Comparison of ENCODE assay signal across 22 cellular contexts in the genomic region with DNA sequence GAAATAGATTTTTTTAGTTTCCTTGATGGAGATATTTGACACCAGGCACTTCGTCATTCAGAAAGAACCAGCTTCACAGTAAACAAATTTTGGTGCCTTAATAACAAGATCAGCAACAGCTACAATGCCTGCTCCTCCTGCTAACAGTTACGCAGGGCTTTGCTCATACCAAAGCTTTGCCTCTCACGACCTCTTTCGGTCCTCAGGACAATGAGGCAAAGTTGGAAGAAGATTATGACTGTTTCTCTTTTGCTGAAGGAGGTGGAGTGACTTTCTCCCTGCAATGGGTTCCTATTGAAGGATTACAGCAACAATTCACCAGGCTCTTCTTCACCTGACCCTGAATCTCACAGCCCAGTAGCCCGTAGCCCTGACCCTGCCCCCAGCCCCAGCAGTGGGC.
"Had no signal": no experiment of that assay in that cellular context is flagged by ENCODE, and none has a peak within 500 bp of the region (broad histone marks: within the 10 kb centered on the region; RNA-seq: fewer than 3 reads in every experiment).

No MANE protein-coding gene starts in this region.

- H3K4me3 ChIP-seq: colonic mucosa, esophagus squamous epithelium, left lung, lower lobe of right lung, neural progenitor cell, testis, transverse colon had no signal

- ATAC-seq: activated CD4-positive, alpha-beta T cell treated with anti-CD3 and anti-CD28 coated beads for 36 hours; activated CD8-positive, alpha-beta memory T cell treated with anti-CD3 and anti-CD28 coated beads, Interleukin-2, amount 10 ng/mL, durations not matched to agents 7 days and 5 days; activated CD8-positive, alpha-beta T cell treated with anti-CD3 and anti-CD28 coated beads, Interleukin-2, amount 10 ng/mL, durations not matched to agents 7 days and 5 days; activated naive CD4-positive, alpha-beta T cell treated with anti-CD3 and anti-CD28 coated beads, Interleukin-2, amount 50 U/mL, for 72 hours; left lung; lower lobe of right lung; naive thymus-derived CD8-positive, alpha-beta T cell; right cardiac atrium had no signal

- DNase-seq: activated CD4-positive, alpha-beta T cell treated with anti-CD3 and anti-CD28 coated beads for 36 hours; activated CD4-positive, CD25-positive, alpha-beta regulatory T cell; activated CD8-positive, alpha-beta memory T cell treated with anti-CD3 and anti-CD28 coated beads, Interleukin-2, amount 10 ng/mL, durations not matched to agents 7 days and 5 days; activated CD8-positive, alpha-beta T cell treated with anti-CD3 and anti-CD28 coated beads, Interleukin-2, amount 10 ng/mL, durations not matched to agents 7 days and 5 days; activated naive CD4-positive, alpha-beta T cell; activated T-cell treated with anti-CD3 and anti-CD28 coated beads, Interleukin-2, amount 50 U/mL, for 48 hours; anterior cingulate cortex; colonic mucosa; effector CD8-positive, alpha-beta T cell; esophagus squamous epithelium; left lung; lower lobe of right lung; mesenchymal stem cell; naive thymus-derived CD8-positive, alpha-beta T cell; occipital lobe; right cardiac atrium; stimulated activated CD4-positive, alpha-beta T cell treated with anti-CD3 and anti-CD28 coated beads, Interleukin-2, amount 100 ng/mL, for 48 hours; stimulated activated naive CD4-positive, alpha-beta T cell treated with Interleukin-2 at 50 U/mL for 16 hours; testis; transverse colon had no signal
